In the genomic region with DNA sequence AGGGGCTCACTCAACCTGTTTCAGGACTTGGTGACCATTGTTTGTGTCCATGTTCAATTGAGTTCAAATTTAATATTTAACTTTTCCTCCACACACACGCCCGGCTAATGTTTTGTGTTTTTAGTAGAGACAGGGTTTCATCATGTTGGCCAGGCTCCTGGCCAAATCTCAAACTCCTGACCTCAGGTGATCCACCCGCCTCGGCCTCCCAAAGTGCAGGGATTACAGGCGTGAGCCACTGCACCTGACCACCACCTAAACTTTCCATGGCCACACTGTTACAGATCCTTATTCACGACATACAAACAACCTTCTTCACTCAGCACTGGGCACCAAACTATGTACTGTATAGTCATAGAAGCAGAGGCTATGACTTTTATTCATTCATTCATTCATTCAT, we compare ENCODE assay signal across 1 cellular context. TPM values are rescaled to one million over a fixed set of nuclear protein-coding genes. Genes with fewer than 3 reads are reported as not detected.
"Had no signal": no experiment of that assay in that cellular context is flagged by ENCODE, and none has a peak within 500 bp of the region (broad histone marks: within the 10 kb centered on the region; RNA-seq: fewer than 3 reads in every experiment).

No MANE protein-coding gene starts in this region.

RNA-seq across cellular contexts. Expression of gene LIMS3, which starts 4.3 kb away (rescaled TPM):
- total RNA-seq: SK-MEL-5 had no signal
